ENCODE assay signal across 21 cellular contexts in the genomic region with DNA sequence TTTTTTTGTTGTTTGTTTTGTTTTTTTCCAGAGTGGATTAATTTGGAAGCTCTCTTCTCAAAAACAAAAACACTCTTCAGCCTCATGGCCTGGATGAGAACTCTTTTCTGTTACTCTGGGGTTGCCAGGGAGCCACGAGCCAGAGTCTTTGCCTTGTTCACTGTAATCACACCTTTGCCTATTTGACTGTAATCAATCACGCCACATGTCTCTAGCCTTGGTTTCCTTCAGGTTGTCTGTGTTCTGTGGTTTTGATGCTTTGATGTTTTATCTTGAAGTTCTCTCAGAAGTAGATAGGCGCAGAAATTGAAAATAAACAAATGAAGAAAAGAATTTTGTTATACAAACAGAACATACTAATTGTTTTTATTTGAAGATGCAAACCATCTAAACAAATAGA.
DNase-seq lines count a peak whose midpoint lies in the region; ATAC-seq and TF ChIP-seq lines count a peak whose summit lies in the region.
"Had no signal": no experiment of that assay in that cellular context is flagged by ENCODE, and none has a peak within 500 bp of the region (broad histone marks: within the 10 kb centered on the region; RNA-seq: fewer than 3 reads in every experiment).

No MANE protein-coding gene starts in this region.

- no peaks in the 10 kb centered on the region for H3K9me3 Mint-ChIP-seq in activated naive CD4-positive, alpha-beta T cell treated with anti-CD3 and anti-CD28 coated beads, Interleukin-2, amount 10 ng/mL, durations not matched to agents 7 days and 5 days
- no peaks in the 10 kb centered on the region for H3K9me3 Mint-ChIP-seq in naive thymus-derived CD8-positive, alpha-beta T cell
- H3K9me3 Mint-ChIP-seq: H9 had no signal

- peak; percentile 50 for ATAC-seq in T-helper 17 cell
- peak; percentile 47 to 69 for ATAC-seq in naive thymus-derived CD8-positive, alpha-beta T cell
- no peak for ATAC-seq in GM18870 (IDR thresholded peaks at IDR 0.05; ENCODE audit: unreplicated experiment)
- ATAC-seq: Right ventricle myocardium inferior had no signal

- no peak overlapping the region for H3K27ac Mint-ChIP-seq in activated naive CD4-positive, alpha-beta T cell treated with anti-CD3 and anti-CD28 coated beads, Interleukin-2, amount 10 ng/mL, durations not matched to agents 7 days and 5 days
- no peak overlapping the region for H3K27ac Mint-ChIP-seq in T-helper 17 cell
- no peak overlapping the region for H3K27ac Mint-ChIP-seq in naive thymus-derived CD8-positive, alpha-beta T cell
- H3K27ac Mint-ChIP-seq: CD8-positive, alpha-beta memory T cell had no signal

- no peaks in the 10 kb centered on the region for H3K9me3 ChIP-seq in HEK293 (ENCODE audit: control insufficient read depth, insufficient read depth, low read depth, low read length)
- no peaks in the 10 kb centered on the region for H3K9me3 ChIP-seq in T-helper 17 cell (ENCODE audit: control insufficient read depth, low read length, poor library complexity, severe bottlenecking)
- H3K9me3 ChIP-seq: BLaER1, MG63 had no signal

- POLR2A ChIA-PET in HEK293 (lab: Yijun Ruan, JAX) = no interaction called here
- POLR2A ChIA-PET in naive thymus-derived CD8-positive, alpha-beta T cell (lab: Charles Lee) = interaction anchor here (0.6 kb wide), 1 partner anchor 21 kb away, joined by 6 read pairs; no protein-coding TSS in a partner anchor

- H3K4me1 ChIP-seq in HEK293 (ENCODE audit: control insufficient read depth, insufficient read depth, low read length) = peaks cover 21% of the 10 kb centered on the region
- H3K4me1 ChIP-seq: BLaER1 had no signal

- H3K36me3 ChIP-seq in HEK293 (ENCODE audit: control insufficient read depth in 2 of 2, insufficient read depth in 1 of 2, low read length in 2 of 2) = no peaks in the 10 kb centered on the region
- H3K36me3 ChIP-seq: BLaER1, MG63 had no signal

- CTCF ChIA-PET in activated naive CD4-positive, alpha-beta T cell treated with anti-CD3 and anti-CD28 coated beads, Interleukin-2, amount 10 ng/mL, durations not matched to agents 7 days and 5 days (lab: Charles Lee) = no interaction called here
- CTCF ChIA-PET in HEK293 (lab: Yijun Ruan, JAX) = interaction anchor here (1.0 to 1.3 kb wide), 2 partner anchors 18 to 19 kb away, joined by 3 to 5 read pairs; no protein-coding TSS in a partner anchor

- H3K4me3 ChIP-seq in HEK293 (ENCODE audit: low read depth, low read length) = no peak overlapping the region
- H3K4me3 ChIP-seq: BLaER1, MG63 had no signal

- intact Hi-C loops in head of caudate nucleus (cut with DNase I) = no loop called here

- peaks cover 21% of the 10 kb centered on the region for H3K4me1 Mint-ChIP-seq in activated naive CD4-positive, alpha-beta T cell treated with anti-CD3 and anti-CD28 coated beads, Interleukin-2, amount 10 ng/mL, durations not matched to agents 7 days and 5 days
- peaks cover 4% of the 10 kb centered on the region for H3K4me1 Mint-ChIP-seq in T-helper 17 cell
- peaks cover 5 to 13% (median 7%) of the 10 kb centered on the region in 4 donors for H3K4me1 Mint-ChIP-seq in naive thymus-derived CD8-positive, alpha-beta T cell

- TF ChIP-seq CTCF in HEK293 (tag by site-specific recombination; IDR thresholded peaks at IDR 0.05) = no peak

- DNase-seq in activated naive CD4-positive, alpha-beta T cell treated with anti-CD3 and anti-CD28 coated beads, Interleukin-2, amount 10 ng/mL, durations not matched to agents 7 days and 5 days = peak; percentile 29
- DNase-seq in activated naive CD4-positive, alpha-beta T cell (lab: John Stamatoyannopoulos, UW) = no peak
- DNase-seq in T-helper 17 cell (no peak), hippocampal formation (lab: John Stamatoyannopoulos, UW) (no peak), head of caudate nucleus (no peak)
- peak in 2 of 10 donors; percentile 17 to 42 for DNase-seq in naive thymus-derived CD8-positive, alpha-beta T cell
- DNase-seq: H9; IMR-90; Kasumi-1; MG63; NCI-H1048; NCI-H2081; NCI-H2171 treated with DMSO at 0.1 percent for 48 hours; NCI-H446; NCI-H748 treated with DMSO at 0.1 percent for 48 hours; NK-92 treated with Interleukin-12 subunit alpha and Interleukin-12 subunit beta, amount 100 ng/mL, for 24 hours had no signal

- no peaks in the 10 kb centered on the region for H3K36me3 Mint-ChIP-seq in activated naive CD4-positive, alpha-beta T cell treated with anti-CD3 and anti-CD28 coated beads, Interleukin-2, amount 10 ng/mL, durations not matched to agents 7 days and 5 days
- no peaks in the 10 kb centered on the region for H3K36me3 Mint-ChIP-seq in T-helper 17 cell (ENCODE audit: low read depth)
- H3K36me3 Mint-ChIP-seq in naive thymus-derived CD8-positive, alpha-beta T cell = no peaks in the 10 kb centered on the region
- H3K36me3 Mint-ChIP-seq: CD8-positive, alpha-beta memory T cell had no signal

- no peak overlapping the region for H3K27ac ChIP-seq in HEK293 (ENCODE audit: extremely low read depth, low read depth, low read length)
- H3K27ac ChIP-seq: BLaER1 had no signal

- peaks cover 55% of the 10 kb centered on the region for H3K27me3 Mint-ChIP-seq in activated naive CD4-positive, alpha-beta T cell treated with anti-CD3 and anti-CD28 coated beads, Interleukin-2, amount 10 ng/mL, durations not matched to agents 7 days and 5 days
- peaks cover 58% of the 10 kb centered on the region for H3K27me3 Mint-ChIP-seq in T-helper 17 cell
- H3K27me3 Mint-ChIP-seq in naive thymus-derived CD8-positive, alpha-beta T cell = peaks cover 14 to 49% (median 36%) of the 10 kb centered on the region in 5 donors

- no peak overlapping the region for H3K4me3 Mint-ChIP-seq in activated naive CD4-positive, alpha-beta T cell treated with anti-CD3 and anti-CD28 coated beads, Interleukin-2, amount 10 ng/mL, durations not matched to agents 7 days and 5 days
- no peak overlapping the region for H3K4me3 Mint-ChIP-seq in T-helper 17 cell
- no peak overlapping the region for H3K4me3 Mint-ChIP-seq in naive thymus-derived CD8-positive, alpha-beta T cell
- H3K4me3 Mint-ChIP-seq: CD8-positive, alpha-beta memory T cell; H9 had no signal

TF ChIP-seq in HEK293, 187 proteins besides CTCF, POLR2A, EP300 and RAD21:
- TF ChIP-seq, protein P1, sequence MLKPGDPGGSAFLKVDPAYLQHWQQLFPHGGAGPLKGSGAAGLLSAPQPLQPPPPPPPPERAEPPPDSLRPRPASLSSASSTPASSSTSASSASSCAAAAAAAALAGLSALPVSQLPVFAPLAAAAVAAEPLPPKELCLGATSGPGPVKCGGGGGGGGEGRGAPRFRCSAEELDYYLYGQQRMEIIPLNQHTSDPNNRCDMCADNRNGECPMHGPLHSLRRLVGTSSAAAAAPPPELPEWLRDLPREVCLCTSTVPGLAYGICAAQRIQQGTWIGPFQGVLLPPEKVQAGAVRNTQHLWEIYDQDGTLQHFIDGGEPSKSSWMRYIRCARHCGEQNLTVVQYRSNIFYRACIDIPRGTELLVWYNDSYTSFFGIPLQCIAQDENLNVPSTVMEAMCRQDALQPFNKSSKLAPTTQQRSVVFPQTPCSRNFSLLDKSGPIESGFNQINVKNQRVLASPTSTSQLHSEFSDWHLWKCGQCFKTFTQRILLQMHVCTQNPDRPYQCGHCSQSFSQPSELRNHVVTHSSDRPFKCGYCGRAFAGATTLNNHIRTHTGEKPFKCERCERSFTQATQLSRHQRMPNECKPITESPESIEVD (tag by site-specific recombination; IDR thresholded peaks at IDR 0.05) = peak; percentile 3; the same call in 1 of the 2 replicates
- TF ChIP-seq ZXDB (tag by site-specific recombination; IDR thresholded peaks at IDR 0.05) (no peak), ZNF530 (tag by site-specific recombination; IDR thresholded peaks at IDR 0.05; ENCODE audit: low read depth) (no peak), TCF7L2 (IDR thresholded peaks at IDR 0.05; ENCODE audit: borderline replicate concordance, low read depth, low read length) (peak; percentile 84), ZNF266 (tag by site-specific recombination; IDR thresholded peaks at IDR 0.05; ENCODE audit: low read depth) (no peak), ZNF600 (tag by site-specific recombination; IDR thresholded peaks at IDR 0.05) (no peak), ZSCAN4 (tag by site-specific recombination; IDR thresholded peaks at IDR 0.05) (no peak), SP7 (tag by site-specific recombination; IDR thresholded peaks at IDR 0.05) (peak; percentile 44; the same call in 1 of the 2 replicates)
- TF ChIP-seq, protein P2, sequence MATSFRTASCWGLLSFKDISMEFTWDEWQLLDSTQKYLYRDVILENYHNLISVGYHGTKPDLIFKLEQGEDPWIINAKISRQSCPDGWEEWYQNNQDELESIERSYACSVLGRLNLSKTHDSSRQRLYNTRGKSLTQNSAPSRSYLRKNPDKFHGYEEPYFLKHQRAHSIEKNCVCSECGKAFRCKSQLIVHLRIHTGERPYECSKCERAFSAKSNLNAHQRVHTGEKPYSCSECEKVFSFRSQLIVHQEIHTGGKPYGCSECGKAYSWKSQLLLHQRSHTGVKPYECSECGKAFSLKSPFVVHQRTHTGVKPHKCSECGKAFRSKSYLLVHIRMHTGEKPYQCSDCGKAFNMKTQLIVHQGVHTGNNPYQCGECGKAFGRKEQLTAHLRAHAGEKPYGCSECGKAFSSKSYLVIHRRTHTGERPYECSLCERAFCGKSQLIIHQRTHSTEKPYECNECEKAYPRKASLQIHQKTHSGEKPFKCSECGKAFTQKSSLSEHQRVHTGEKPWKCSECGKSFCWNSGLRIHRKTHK (tag by site-specific recombination; IDR thresholded peaks at IDR 0.05) = no peak
